Comparison of ENCODE assay signal across 1 cellular context in genomic region chr7:28075674-28076358, GRCh38.
A peak's percentile ranks its signal among the peaks of the same experiment; 100 is the strongest.
TF ChIP-seq lines count a peak whose summit lies in the region.

No MANE protein-coding gene starts in this region.

TF ChIP-seq in HepG2, 621 proteins besides CTCF, POLR2A, EP300 and RAD21:
- peak; percentile 23; the same call in 1 of the 2 replicates for TF ChIP-seq CREB1 (IDR thresholded peaks at IDR 0.05)
- no peak for TF ChIP-seq CREB1 (CRISPR knock-in tag; IDR thresholded peaks at IDR 0.05)
- no peak for TF ChIP-seq KDM4B (CRISPR knock-in tag; IDR thresholded peaks at IDR 0.05)
- peak; percentile 58; the same call in 1 of the 2 replicates for TF ChIP-seq ATF7 (IDR thresholded peaks at IDR 0.05)
- TF ChIP-seq ATF7 (CRISPR knock-in tag; IDR thresholded peaks at IDR 0.05): no peak
